11 cellular contexts compared by ENCODE assay signal in the genomic region with DNA sequence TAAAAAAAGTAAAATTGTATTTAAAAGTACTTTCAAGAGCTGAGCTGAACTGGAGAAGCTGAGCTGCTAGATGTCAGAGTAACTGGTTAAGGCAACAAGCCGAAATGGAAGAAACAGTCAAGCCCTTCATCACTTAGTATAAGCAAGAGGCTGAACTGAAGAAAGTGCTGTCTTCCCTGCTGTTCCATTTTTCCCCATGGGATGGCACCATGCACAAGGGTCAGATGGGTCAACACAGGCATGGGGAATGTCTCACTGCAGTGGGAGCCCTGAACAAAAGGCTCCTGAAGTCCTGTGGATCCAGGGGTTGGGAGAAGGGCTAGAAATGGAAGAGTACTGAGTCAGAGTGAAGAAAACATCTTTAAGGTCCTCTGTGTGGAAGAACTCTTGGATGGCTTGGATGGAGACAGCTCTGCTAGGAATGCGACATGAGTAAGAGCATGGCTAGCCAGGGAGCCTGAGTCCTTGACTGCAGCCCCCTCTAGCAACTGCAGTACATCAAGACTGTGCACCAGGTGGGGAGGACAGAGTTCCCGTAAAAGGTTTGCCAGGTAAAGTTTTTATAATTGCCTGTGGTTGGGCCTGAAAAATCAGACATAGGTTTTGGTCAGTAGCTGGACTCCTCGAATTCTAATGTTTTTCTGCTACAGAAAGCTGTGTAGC.
DNase-seq lines count a peak whose midpoint lies in the region; ATAC-seq and TF ChIP-seq lines count a peak whose summit lies in the region.
"Had no signal": no experiment of that assay in that cellular context is flagged by ENCODE, and none has a peak within 500 bp of the region (broad histone marks: within the 10 kb centered on the region; RNA-seq: fewer than 3 reads in every experiment).

No MANE protein-coding gene starts in this region.

- intact Hi-C loops in PC-3 (cut with micrococcal nuclease): no loop called here

- no TSS peak for BruUV-seq in PC-3 (replicated peaks; lab: Mats Ljungman, UMichigan)

- no peak overlapping the region for H3K9ac ChIP-seq in PC-3 (ENCODE audit: low read length)

- DNase-seq in DMS53 (lab: John Stamatoyannopoulos, UW): peak; percentile 3
- no peak for DNase-seq in DMS53 treated with DMSO at 0.1 percent for 48 hours (lab: John Stamatoyannopoulos, UW; ENCODE audit: unreplicated experiment)
- peak; percentile 21 for DNase-seq in PC-3
- no peak for DNase-seq in epithelial cell of proximal tubule (ENCODE audit: low read depth)
- DNase-seq in retinal pigment epithelial cell (ENCODE audit: low read depth): no peak
- DNase-seq in hepatic stellate cell (ENCODE audit: low spot score): no peak
- DNase-seq in GF-D8 (lab: John Stamatoyannopoulos, UW): no peak
- DNase-seq: NCI-H1092, psoas muscle, transverse colon had no signal

- H3K36me3 ChIP-seq in PC-3 (ENCODE audit: low read depth, low read length): no peaks in the 10 kb centered on the region
- H3K36me3 ChIP-seq: transverse colon had no signal

- no peaks in the 10 kb centered on the region for H3K79me2 ChIP-seq in PC-3 (ENCODE audit: low read length)

- H3K4me2 ChIP-seq in PC-3 (ENCODE audit: low read length): no peak overlapping the region

- POLR2A ChIA-PET in PC-3 (lab: Charles Lee; ENCODE audit: unreplicated experiment): no interaction called here

- ATAC-seq in PC-3 (no peak), HG02798 (IDR thresholded peaks at IDR 0.05; ENCODE audit: poor library complexity, unreplicated experiment) (no peak)
- ATAC-seq: psoas muscle had no signal

- TF ChIP-seq CTCF in PC-3 (conservative IDR thresholded peaks at IDR 0.05; ENCODE audit: low read depth, low read length): peak; percentile 37
- TF ChIP-seq CTCF in epithelial cell of proximal tubule (conservative IDR thresholded peaks at IDR 0.05; ENCODE audit: low read depth, low read length): peak; percentile 84
- peak; percentile 87 for TF ChIP-seq CTCF in retinal pigment epithelial cell (conservative IDR thresholded peaks at IDR 0.05; ENCODE audit: low read depth, low read length)

- CTCF ChIA-PET in PC-3 (lab: Charles Lee): interaction anchor here (0.7 kb wide), 1 partner anchor 89 kb away, joined by 3 read pairs; no protein-coding TSS in a partner anchor

- H3K4me3 ChIP-seq in PC-3 (ENCODE audit: low read length): no peak overlapping the region
- no peak overlapping the region for H3K4me3 ChIP-seq in epithelial cell of proximal tubule (ENCODE audit: low read depth, low read length)
- H3K4me3 ChIP-seq in retinal pigment epithelial cell (ENCODE audit: low read length): no peak overlapping the region
- H3K4me3 ChIP-seq: psoas muscle, transverse colon had no signal

- no peak overlapping the region for H3K27ac ChIP-seq in PC-3 (ENCODE audit: low read length)
- H3K27ac ChIP-seq: psoas muscle, transverse colon had no signal

- no peaks in the 10 kb centered on the region for H3K27me3 ChIP-seq in PC-3 (ENCODE audit: low read length)
- H3K27me3 ChIP-seq: transverse colon had no signal

- no peaks in the 10 kb centered on the region for H3K4me1 ChIP-seq in PC-3 (ENCODE audit: insufficient read depth, low read length)
- H3K4me1 ChIP-seq: psoas muscle, transverse colon had no signal

- H3K9me3 ChIP-seq in PC-3 (ENCODE audit: low read length): no peaks in the 10 kb centered on the region
- H3K9me3 ChIP-seq: psoas muscle, transverse colon had no signal

- H4K20me1 ChIP-seq in PC-3 (ENCODE audit: low read length): no peaks in the 10 kb centered on the region

- H3K9me2 ChIP-seq in PC-3 (replicated peaks; ENCODE audit: low read length): no peaks in the 10 kb centered on the region

- no peaks in the 10 kb centered on the region for H3F3A ChIP-seq in PC-3 (ENCODE audit: low read length, unreplicated experiment)

- no peak overlapping the region for H2AFZ ChIP-seq in PC-3 (ENCODE audit: low read length)

Comparison
In these comparisons a context has a peak if more than half of its experiments do, and no peak if none do; other contexts are left out.
1. DNase-seq: peak in DMS53 (single experiment) and PC-3 (single experiment); none in DMS53 treated with DMSO at 0.1 percent for 48 hours (single experiment), epithelial cell of proximal tubule (single experiment), retinal pigment epithelial cell (single experiment), hepatic stellate cell (single experiment) and GF-D8 (single experiment).
2. CTCF ChIP-seq: peak in every context shown above with its lines; median percentile 87 in retinal pigment epithelial cell; 84 in epithelial cell of proximal tubule; 37 in PC-3.